Comparison of ENCODE assay signal across 2 cellular contexts in the genomic region with DNA sequence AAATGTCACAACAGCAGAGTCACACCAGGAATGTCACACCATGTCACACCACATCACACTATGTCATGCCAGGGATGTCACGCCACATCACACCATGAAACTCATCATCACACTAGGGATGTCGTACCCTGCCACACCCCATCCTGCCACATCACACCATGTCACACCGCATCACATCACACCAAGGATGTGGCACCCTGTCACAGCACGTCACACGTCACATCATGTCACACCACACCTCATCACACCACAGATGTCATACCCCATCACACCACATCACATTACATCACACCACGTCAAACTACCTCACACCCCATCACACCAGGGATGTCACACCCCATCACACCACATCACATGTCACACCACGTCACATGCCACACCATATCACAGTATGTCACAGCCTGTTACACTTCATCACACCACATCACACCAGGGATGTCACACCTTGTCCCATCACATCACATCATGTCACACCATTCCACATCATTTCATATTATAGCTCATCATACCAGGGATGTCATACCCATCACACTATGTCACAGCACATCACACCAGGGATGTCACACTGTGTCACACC.
TF ChIP-seq lines count a peak whose summit lies in the region.

No MANE protein-coding gene starts in this region.

TF ChIP-seq in GM12878, 131 proteins besides CTCF, POLR2A, EP300 and RAD21:
- TF ChIP-seq NBN (IDR thresholded peaks at IDR 0.05) (peak; percentile 49; the same call in 1 of the 2 replicates), CREB1 (IDR thresholded peaks at IDR 0.05; ENCODE audit: low read depth) (peak; percentile 89), NR2C2 (IDR thresholded peaks at IDR 0.05; ENCODE audit: borderline replicate concordance, control insufficient read depth, insufficient read length, low read depth) (peak; percentile 52), NFXL1 (IDR thresholded peaks at IDR 0.05; ENCODE audit: borderline replicate concordance) (no peak), MYB (IDR thresholded peaks at IDR 0.05; ENCODE audit: borderline replicate concordance, low read depth, low read length) (no peak), BCL11A (IDR thresholded peaks at IDR 0.05; ENCODE audit: low read depth, low read length) (no peak), ESRRA (IDR thresholded peaks at IDR 0.05; ENCODE audit: low read length) (no peak), KDM1A (IDR thresholded peaks at IDR 0.05; ENCODE audit: borderline replicate concordance) (no peak), EED (IDR thresholded peaks at IDR 0.05; ENCODE audit: low read depth) (no peak), MTA3 (IDR thresholded peaks at IDR 0.05; ENCODE audit: borderline replicate concordance, low read length) (no peak), BACH1 (IDR thresholded peaks at IDR 0.05; ENCODE audit: borderline replicate concordance) (no peak), CREM (IDR thresholded peaks at IDR 0.05; ENCODE audit: low read depth) (peak; percentile 52), HDGF (IDR thresholded peaks at IDR 0.05) (peak; percentile 83; the same call in 1 of the 2 replicates), TCF3 (IDR thresholded peaks at IDR 0.05; ENCODE audit: borderline replicate concordance, insufficient read depth, low read depth, low read length) (peak; percentile 54; the same call in 1 of the 2 replicates), CHD2 (IDR thresholded peaks at IDR 0.05; ENCODE audit: borderline replicate concordance, low read depth, low read length) (no peak), SP1 (IDR thresholded peaks at IDR 0.05; ENCODE audit: low read depth, low read length) (no peak), IKZF2 (IDR thresholded peaks at IDR 0.05) (no peak), NR2C1 (IDR thresholded peaks at IDR 0.05) (no peak)
- TF ChIP-seq, protein P1, sequence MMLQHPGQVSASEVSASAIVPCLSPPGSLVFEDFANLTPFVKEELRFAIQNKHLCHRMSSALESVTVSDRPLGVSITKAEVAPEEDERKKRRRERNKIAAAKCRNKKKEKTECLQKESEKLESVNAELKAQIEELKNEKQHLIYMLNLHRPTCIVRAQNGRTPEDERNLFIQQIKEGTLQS (IDR thresholded peaks at IDR 0.05; ENCODE audit: borderline replicate concordance, extremely low read depth, low read depth, low read length), result no peak
- TF ChIP-seq, protein P2, sequence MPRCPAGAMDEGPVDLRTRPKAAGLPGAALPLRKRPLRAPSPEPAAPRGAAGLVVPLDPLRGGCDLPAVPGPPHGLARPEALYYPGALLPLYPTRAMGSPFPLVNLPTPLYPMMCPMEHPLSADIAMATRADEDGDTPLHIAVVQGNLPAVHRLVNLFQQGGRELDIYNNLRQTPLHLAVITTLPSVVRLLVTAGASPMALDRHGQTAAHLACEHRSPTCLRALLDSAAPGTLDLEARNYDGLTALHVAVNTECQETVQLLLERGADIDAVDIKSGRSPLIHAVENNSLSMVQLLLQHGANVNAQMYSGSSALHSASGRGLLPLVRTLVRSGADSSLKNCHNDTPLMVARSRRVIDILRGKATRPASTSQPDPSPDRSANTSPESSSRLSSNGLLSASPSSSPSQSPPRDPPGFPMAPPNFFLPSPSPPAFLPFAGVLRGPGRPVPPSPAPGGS (IDR thresholded peaks at IDR 0.05; ENCODE audit: borderline replicate concordance, insufficient read depth, low read depth, low read length, poor library complexity, severe bottlenecking), result peak; percentile 85
- TF ChIP-seq, protein P3, sequence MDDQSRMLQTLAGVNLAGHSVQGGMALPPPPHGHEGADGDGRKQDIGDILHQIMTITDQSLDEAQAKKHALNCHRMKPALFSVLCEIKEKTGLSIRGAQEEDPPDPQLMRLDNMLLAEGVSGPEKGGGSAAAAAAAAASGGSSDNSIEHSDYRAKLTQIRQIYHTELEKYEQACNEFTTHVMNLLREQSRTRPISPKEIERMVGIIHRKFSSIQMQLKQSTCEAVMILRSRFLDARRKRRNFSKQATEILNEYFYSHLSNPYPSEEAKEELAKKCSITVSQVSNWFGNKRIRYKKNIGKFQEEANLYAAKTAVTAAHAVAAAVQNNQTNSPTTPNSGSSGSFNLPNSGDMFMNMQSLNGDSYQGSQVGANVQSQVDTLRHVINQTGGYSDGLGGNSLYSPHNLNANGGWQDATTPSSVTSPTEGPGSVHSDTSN (IDR thresholded peaks at IDR 0.05; ENCODE audit: insufficient replicate concordance, low read depth, low read length), result peak; percentile 29
- TF ChIP-seq, protein P4, sequence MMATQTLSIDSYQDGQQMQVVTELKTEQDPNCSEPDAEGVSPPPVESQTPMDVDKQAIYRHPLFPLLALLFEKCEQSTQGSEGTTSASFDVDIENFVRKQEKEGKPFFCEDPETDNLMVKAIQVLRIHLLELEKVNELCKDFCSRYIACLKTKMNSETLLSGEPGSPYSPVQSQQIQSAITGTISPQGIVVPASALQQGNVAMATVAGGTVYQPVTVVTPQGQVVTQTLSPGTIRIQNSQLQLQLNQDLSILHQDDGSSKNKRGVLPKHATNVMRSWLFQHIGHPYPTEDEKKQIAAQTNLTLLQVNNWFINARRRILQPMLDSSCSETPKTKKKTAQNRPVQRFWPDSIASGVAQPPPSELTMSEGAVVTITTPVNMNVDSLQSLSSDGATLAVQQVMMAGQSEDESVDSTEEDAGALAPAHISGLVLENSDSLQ (IDR thresholded peaks at IDR 0.05), result peak; percentile 40; the same call in 1 of the 2 replicates
- TF ChIP-seq, protein P5, sequence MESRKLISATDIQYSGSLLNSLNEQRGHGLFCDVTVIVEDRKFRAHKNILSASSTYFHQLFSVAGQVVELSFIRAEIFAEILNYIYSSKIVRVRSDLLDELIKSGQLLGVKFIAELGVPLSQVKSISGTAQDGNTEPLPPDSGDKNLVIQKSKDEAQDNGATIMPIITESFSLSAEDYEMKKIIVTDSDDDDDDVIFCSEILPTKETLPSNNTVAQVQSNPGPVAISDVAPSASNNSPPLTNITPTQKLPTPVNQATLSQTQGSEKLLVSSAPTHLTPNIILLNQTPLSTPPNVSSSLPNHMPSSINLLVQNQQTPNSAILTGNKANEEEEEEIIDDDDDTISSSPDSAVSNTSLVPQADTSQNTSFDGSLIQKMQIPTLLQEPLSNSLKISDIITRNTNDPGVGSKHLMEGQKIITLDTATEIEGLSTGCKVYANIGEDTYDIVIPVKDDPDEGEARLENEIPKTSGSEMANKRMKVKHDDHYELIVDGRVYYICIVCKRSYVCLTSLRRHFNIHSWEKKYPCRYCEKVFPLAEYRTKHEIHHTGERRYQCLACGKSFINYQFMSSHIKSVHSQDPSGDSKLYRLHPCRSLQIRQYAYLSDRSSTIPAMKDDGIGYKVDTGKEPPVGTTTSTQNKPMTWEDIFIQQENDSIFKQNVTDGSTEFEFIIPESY (IDR thresholded peaks at IDR 0.05), result no peak

TF ChIP-seq in SK-N-SH, 30 proteins besides CTCF, POLR2A, EP300 and RAD21:
- TF ChIP-seq JUND (IDR thresholded peaks at IDR 0.05) (no peak), FOSL2 (IDR thresholded peaks at IDR 0.05; ENCODE audit: borderline replicate concordance, low read depth) (no peak), NFIC (IDR thresholded peaks at IDR 0.05; ENCODE audit: borderline replicate concordance) (no peak), EZH2phosphoT487 (IDR thresholded peaks at IDR 0.05; ENCODE audit: borderline replicate concordance, low read depth) (no peak), RCOR1 (IDR thresholded peaks at IDR 0.05; ENCODE audit: low read length) (no peak), CHD2 (IDR thresholded peaks at IDR 0.05; ENCODE audit: low read length, partially characterized antibody) (no peak), IRF3 (IDR thresholded peaks at IDR 0.05; ENCODE audit: low read depth, low read length) (no peak), RFX5 (IDR thresholded peaks at IDR 0.05; ENCODE audit: low read length) (no peak), RXRA (IDR thresholded peaks at IDR 0.05; ENCODE audit: borderline replicate concordance, low read depth) (no peak), POLR2AphosphoS5 (IDR thresholded peaks at IDR 0.05; ENCODE audit: low read depth, low read length) (no peak), SIN3A (IDR thresholded peaks at IDR 0.05; ENCODE audit: borderline replicate concordance, low read depth, low read length) (no peak), GATA2 (CRISPR knock-in tag; IDR thresholded peaks at IDR 0.05) (no peak), ELF1 (IDR thresholded peaks at IDR 0.05) (no peak), TEAD4 (IDR thresholded peaks at IDR 0.05; ENCODE audit: borderline replicate concordance, insufficient read depth) (no peak)
- TF ChIP-seq, protein P5 (IDR thresholded peaks at IDR 0.05; ENCODE audit: borderline replicate concordance, low read depth), result no peak
TF ChIP-seq in SK-N-SH: peak in this region for 0.
